ENCODE assay signal across 2 cellular contexts in the genomic region with DNA sequence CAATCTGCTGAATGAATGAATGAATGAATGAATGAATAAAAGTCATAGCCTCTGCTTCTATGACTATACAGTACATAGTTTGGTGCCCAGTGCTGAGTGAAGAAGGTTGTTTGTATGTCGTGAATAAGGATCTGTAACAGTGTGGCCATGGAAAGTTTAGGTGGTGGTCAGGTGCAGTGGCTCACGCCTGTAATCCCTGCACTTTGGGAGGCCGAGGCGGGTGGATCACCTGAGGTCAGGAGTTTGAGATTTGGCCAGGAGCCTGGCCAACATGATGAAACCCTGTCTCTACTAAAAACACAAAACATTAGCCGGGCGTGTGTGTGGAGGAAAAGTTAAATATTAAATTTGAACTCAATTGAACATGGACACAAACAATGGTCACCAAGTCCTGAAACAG. TPM values are rescaled to one million over a fixed set of nuclear protein-coding genes. Genes with fewer than 3 reads are reported as not detected.
"Had no signal": no experiment of that assay in that cellular context is flagged by ENCODE, and none has a peak within 500 bp of the region (broad histone marks: within the 10 kb centered on the region; RNA-seq: fewer than 3 reads in every experiment).

No MANE protein-coding gene starts in this region.

RNA-seq across cellular contexts. Expression of a gene that starts 4.3 kb away (rescaled TPM):
- total RNA-seq: GM23338, H1 had no signal
